Comparison of ENCODE assay signal across 25 cellular contexts in the genomic region with DNA sequence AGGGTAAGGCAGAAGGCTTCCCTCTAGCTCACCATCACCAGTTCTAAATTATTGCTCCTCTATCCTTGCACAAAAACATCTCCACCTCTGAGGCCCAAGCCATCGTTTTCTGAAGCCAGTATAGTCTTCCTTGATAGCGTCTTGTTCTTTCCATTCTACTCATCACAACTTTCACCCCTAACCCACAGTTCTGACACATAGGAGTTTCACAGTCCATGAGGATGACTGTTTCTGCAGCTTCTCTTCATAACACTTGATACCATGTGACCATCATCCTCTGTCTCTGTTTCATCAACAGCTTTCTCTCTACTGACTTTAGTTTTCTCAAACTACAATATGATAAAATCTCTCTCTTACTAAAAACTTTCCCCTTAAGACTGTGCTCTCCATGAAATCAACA.
"Had no signal": no experiment of that assay in that cellular context is flagged by ENCODE, and none has a peak within 500 bp of the region (broad histone marks: within the 10 kb centered on the region; RNA-seq: fewer than 3 reads in every experiment).

No MANE protein-coding gene starts in this region.

- H3K27me3 ChIP-seq: left lung, pancreas, spleen, suprapubic skin, tibial artery, upper lobe of right lung had no signal

- H3K36me3 ChIP-seq: left lung, lower lobe of right lung, pancreas, prostate gland, thoracic aorta, upper lobe of right lung had no signal

- H3K4me1 ChIP-seq: left lung, lower lobe of right lung, pancreas, prostate gland, spleen, suprapubic skin, tibial artery, upper lobe of right lung had no signal

- DNase-seq: hippocampal formation; kidney; left colon; left lung; lower lobe of right lung; mammary epithelial cell; mesenchymal stem cell; naive thymus-derived CD8-positive, alpha-beta T cell; nucleus accumbens; pancreas; posterior cingulate gyrus; retina; right cardiac atrium; small intestine; spleen; stimulated activated CD4-positive, alpha-beta T cell treated with anti-CD3 and anti-CD28 coated beads, Interleukin-4, amount 100 ng/mL, for 24 hours; stimulated activated naive CD4-positive, alpha-beta T cell; tibial artery; trophoblast cell; upper lobe of right lung had no signal

- ATAC-seq: left colon; left lung; lower lobe of right lung; naive thymus-derived CD8-positive, alpha-beta T cell; pancreas; right cardiac atrium; sciatic nerve; stimulated activated effector memory CD8-positive, alpha-beta T cell treated with anti-CD3 and anti-CD28 coated beads, Interleukin-12 subunit alpha, Interleukin-12 subunit beta, amount 100 ng/mL, for 72 hours; upper lobe of right lung had no signal

- H3K27ac ChIP-seq: left lung, lower lobe of right lung, pancreas, prostate gland, spleen, suprapubic skin, thoracic aorta, tibial artery, upper lobe of right lung had no signal

- H3K4me3 ChIP-seq: left lung, lower lobe of right lung, pancreas, prostate gland, spleen, suprapubic skin, thoracic aorta, tibial artery, upper lobe of right lung had no signal

- H3K9me3 ChIP-seq: left lung, lower lobe of right lung, pancreas, prostate gland, suprapubic skin, thoracic aorta, tibial artery, upper lobe of right lung had no signal
